1 cellular context compared by ENCODE assay signal in genomic region chr2:87740932-87741331, GRCh38. TPM values are rescaled to one million over a fixed set of nuclear protein-coding genes. Genes with fewer than 3 reads are reported as not detected.
"Had no signal": no experiment of that assay in that cellular context is flagged by ENCODE, and none has a peak within 500 bp of the region (broad histone marks: within the 10 kb centered on the region; RNA-seq: fewer than 3 reads in every experiment).

No MANE protein-coding gene starts in this region.

RNA-seq across cellular contexts. Expression of gene PLGLB2, which starts 7.0 kb away (rescaled TPM):
- total RNA-seq: prostate gland had no signal
